Comparison of ENCODE assay signal across 8 cellular contexts in the genomic region with DNA sequence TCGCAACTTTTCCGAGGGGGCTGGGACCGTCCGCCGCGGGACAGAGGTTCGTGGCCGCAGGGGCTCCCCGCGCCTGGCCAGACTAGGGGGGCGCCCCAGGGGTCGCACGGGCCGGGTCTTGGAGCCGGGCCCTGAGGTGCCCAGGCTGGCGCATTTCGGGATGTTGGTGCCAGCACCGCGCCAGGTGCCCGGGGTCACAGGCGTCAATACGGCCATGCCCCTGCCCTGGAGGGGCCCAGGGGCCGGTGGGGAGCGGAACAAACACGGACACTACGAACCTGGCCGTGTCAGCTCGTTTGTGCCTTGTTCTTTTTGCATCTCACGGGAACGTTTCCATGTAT. TPM values are rescaled to one million over a fixed set of nuclear protein-coding genes. Genes with fewer than 3 reads are reported as not detected.
DNase-seq lines count a peak whose midpoint lies in the region; ATAC-seq and TF ChIP-seq lines count a peak whose summit lies in the region.

No MANE protein-coding gene starts in this region.

- no peak for ATAC-seq in activated naive CD8-positive, alpha-beta T cell treated with anti-CD3 and anti-CD28 coated beads, Interleukin-2, amount 10 ng/mL, durations not matched to agents 7 days and 5 days (ENCODE audit: low read depth)
- no peak for ATAC-seq in GM19324 (IDR thresholded peaks at IDR 0.05; ENCODE audit: low FRiP score, unreplicated experiment)
- ATAC-seq in HG03521 (IDR thresholded peaks at IDR 0.05; ENCODE audit: unreplicated experiment), result no peak

- H3K36me3 Mint-ChIP-seq in activated CD4-positive, alpha-beta T cell treated with anti-CD3 and anti-CD28 coated beads, Interleukin-2, amount 10 ng/mL, durations not matched to agents 24 days and 14 days (ENCODE audit: low read depth), result peaks cover 8% of the 10 kb centered on the region
- H3K36me3 Mint-ChIP-seq in activated naive CD8-positive, alpha-beta T cell treated with anti-CD3 and anti-CD28 coated beads, Interleukin-2, amount 10 ng/mL, durations not matched to agents 7 days and 5 days, result peaks cover 20% of the 10 kb centered on the region

- peaks cover 23% of the 10 kb centered on the region for H3K27me3 Mint-ChIP-seq in activated CD4-positive, alpha-beta T cell treated with anti-CD3 and anti-CD28 coated beads, Interleukin-2, amount 10 ng/mL, durations not matched to agents 24 days and 14 days
- peaks cover 10% of the 10 kb centered on the region for H3K27me3 Mint-ChIP-seq in activated naive CD8-positive, alpha-beta T cell treated with anti-CD3 and anti-CD28 coated beads, Interleukin-2, amount 10 ng/mL, durations not matched to agents 7 days and 5 days

- peaks cover 5% of the 10 kb centered on the region for H3K9me3 Mint-ChIP-seq in activated CD4-positive, alpha-beta T cell treated with anti-CD3 and anti-CD28 coated beads, Interleukin-2, amount 10 ng/mL, durations not matched to agents 24 days and 14 days
- H3K9me3 Mint-ChIP-seq in activated naive CD8-positive, alpha-beta T cell treated with anti-CD3 and anti-CD28 coated beads, Interleukin-2, amount 10 ng/mL, durations not matched to agents 7 days and 5 days, result peaks cover 3% of the 10 kb centered on the region

- peaks cover 9% of the 10 kb centered on the region for H3K4me1 ChIP-seq in thymus (ENCODE audit: control insufficient read depth, insufficient read depth, low read length)

- POLR2A ChIA-PET in activated naive CD8-positive, alpha-beta T cell treated with anti-CD3 and anti-CD28 coated beads, Interleukin-2, amount 10 ng/mL, durations not matched to agents 7 days and 5 days (lab: Charles Lee), result interaction anchor here (0.6 to 5.2 kb wide), 6 partner anchors 34 to 567 kb away, joined by 3 to 36 read pairs (median 4); a partner anchor contains a TSS

- peak overlapping the region; percentile 89 for H3K4me3 Mint-ChIP-seq in activated CD4-positive, alpha-beta T cell treated with anti-CD3 and anti-CD28 coated beads, Interleukin-2, amount 10 ng/mL, durations not matched to agents 24 days and 14 days
- H3K4me3 Mint-ChIP-seq in activated naive CD8-positive, alpha-beta T cell treated with anti-CD3 and anti-CD28 coated beads, Interleukin-2, amount 10 ng/mL, durations not matched to agents 7 days and 5 days, result peak overlapping the region; percentile 94

- H3K27ac Mint-ChIP-seq in activated CD4-positive, alpha-beta T cell treated with anti-CD3 and anti-CD28 coated beads, Interleukin-2, amount 10 ng/mL, durations not matched to agents 24 days and 14 days, result peak overlapping the region; percentile 54
- H3K27ac Mint-ChIP-seq in activated naive CD8-positive, alpha-beta T cell treated with anti-CD3 and anti-CD28 coated beads, Interleukin-2, amount 10 ng/mL, durations not matched to agents 7 days and 5 days, result peak overlapping the region; percentile 90

- 6% methylated on average over 30 of the region's 30 CpGs for WGBS in thymus

- intact Hi-C loops in activated CD4-positive, alpha-beta T cell treated with anti-CD3 and anti-CD28 coated beads, Interleukin-2, amount 10 ng/mL, durations not matched to agents 24 days and 14 days (cut with micrococcal nuclease), result loop anchor here (2.0 to 5.0 kb wide), 3 partner anchors 41 to 99 kb away; a partner anchor contains a TSS

- DNase-seq in activated CD4-positive, alpha-beta T cell treated with anti-CD3 and anti-CD28 coated beads, Interleukin-2, amount 10 ng/mL, durations not matched to agents 24 days and 14 days, result peak; percentile 64
- DNase-seq in activated CD4-positive, alpha-beta T cell treated with anti-CD3 and anti-CD28 coated beads, Interleukin-2, amount 50 U/mL, for 48 hours, result no peak
- DNase-seq in activated naive CD8-positive, alpha-beta T cell treated with anti-CD3 and anti-CD28 coated beads, Interleukin-2, amount 10 ng/mL, durations not matched to agents 7 days and 5 days, result peak; percentile 55
- DNase-seq in kidney epithelial cell (ENCODE audit: low read depth), result no peak
- no peak for DNase-seq in activated CD4-positive, alpha-beta T cell treated with anti-CD3 and anti-CD28 coated beads, Interleukin-2, amount 50 U/mL, for 4 hours

- H3K4me3 ChIP-seq in kidney epithelial cell (ENCODE audit: low read depth, low read length) (peak overlapping the region; percentile 37), thymus (ENCODE audit: low read length) (peak overlapping the region; percentile 54)

- H3K27ac ChIP-seq in thymus (ENCODE audit: low read depth), result peak overlapping the region; percentile 18

- no peak for TF ChIP-seq CTCF in kidney epithelial cell (IDR thresholded peaks at IDR 0.05; ENCODE audit: insufficient read depth, low read length, poor library complexity, severe bottlenecking)

- no peaks in the 10 kb centered on the region for H3K9me3 ChIP-seq in thymus (ENCODE audit: control insufficient read depth)

- H3K27me3 ChIP-seq in kidney epithelial cell (ENCODE audit: control insufficient read depth, insufficient read depth, low read length), result peaks cover 11% of the 10 kb centered on the region
- peaks cover 25% of the 10 kb centered on the region for H3K27me3 ChIP-seq in thymus (ENCODE audit: control insufficient read depth, insufficient read depth)

- H3K36me3 ChIP-seq in kidney epithelial cell (ENCODE audit: control insufficient read depth, insufficient read depth, low read length), result no peaks in the 10 kb centered on the region
- H3K36me3 ChIP-seq in thymus (ENCODE audit: control insufficient read depth, insufficient read depth), result no peaks in the 10 kb centered on the region

- H3K4me1 Mint-ChIP-seq in activated CD4-positive, alpha-beta T cell treated with anti-CD3 and anti-CD28 coated beads, Interleukin-2, amount 10 ng/mL, durations not matched to agents 24 days and 14 days, result peaks cover 40% of the 10 kb centered on the region
- peaks cover 41% of the 10 kb centered on the region for H3K4me1 Mint-ChIP-seq in activated naive CD8-positive, alpha-beta T cell treated with anti-CD3 and anti-CD28 coated beads, Interleukin-2, amount 10 ng/mL, durations not matched to agents 7 days and 5 days

RNA-seq across cellular contexts. Expression of a gene that starts 0.4 kb away (rescaled TPM):
- 3.6 and 4.0 TPM in 2 replicates for total RNA-seq in activated CD4-positive, alpha-beta T cell treated with anti-CD3 and anti-CD28 coated beads, Interleukin-2, amount 10 ng/mL, durations not matched to agents 24 days and 14 days
- 10 to 100 TPM; 14.3 to 16.3 TPM for total RNA-seq in activated naive CD8-positive, alpha-beta T cell treated with anti-CD3 and anti-CD28 coated beads, Interleukin-2, amount 10 ng/mL, durations not matched to agents 7 days and 5 days
- total RNA-seq in kidney epithelial cell, result 17.4 and 21.4 TPM in 2 replicates
- polyA plus RNA-seq in thymus, result 11.7 TPM

RNA-seq across cellular contexts. Expression of a gene that starts 40.8 kb away (rescaled TPM):
- total RNA-seq in activated CD4-positive, alpha-beta T cell treated with anti-CD3 and anti-CD28 coated beads, Interleukin-2, amount 10 ng/mL, durations not matched to agents 24 days and 14 days, result 61.7 and 62.7 TPM in 2 replicates
- 10 to 100 TPM; 56.3 to 59.2 TPM for total RNA-seq in activated naive CD8-positive, alpha-beta T cell treated with anti-CD3 and anti-CD28 coated beads, Interleukin-2, amount 10 ng/mL, durations not matched to agents 7 days and 5 days
- 85.4 and 90.0 TPM in 2 replicates for total RNA-seq in kidney epithelial cell
- polyA plus RNA-seq in thymus, result 44.4 TPM

Comparison
In these comparisons a context has a peak if more than half of its experiments do, and no peak if none do; other contexts are left out.
1. DNase-seq: peak in activated CD4-positive, alpha-beta T cell treated with anti-CD3 and anti-CD28 coated beads, Interleukin-2, amount 10 ng/mL, durations not matched to agents 24 days and 14 days (single experiment) and activated naive CD8-positive, alpha-beta T cell treated with anti-CD3 and anti-CD28 coated beads, Interleukin-2, amount 10 ng/mL, durations not matched to agents 7 days and 5 days (single experiment); none in activated CD4-positive, alpha-beta T cell treated with anti-CD3 and anti-CD28 coated beads, Interleukin-2, amount 50 U/mL, for 48 hours (0 of 2), kidney epithelial cell (single experiment) and activated CD4-positive, alpha-beta T cell treated with anti-CD3 and anti-CD28 coated beads, Interleukin-2, amount 50 U/mL, for 4 hours (0 of 2).